8 cellular contexts compared by ENCODE assay signal in genomic region chr4:17511950-17512795, GRCh38.
A peak's percentile ranks its signal among the peaks of the same experiment; 100 is the strongest.
DNase-seq lines count a peak whose midpoint lies in the region; ATAC-seq lines count a peak whose summit lies in the region.

TSS of gene QDPR (minus strand) at chr4:17512090. CDS start at chr4:17512054, 36 bp downstream.

- DNase-seq in C1 segment of cervical spinal cord (lab: John Stamatoyannopoulos, UW) (peak; percentile 14 to 92 (median 80)), NOMO-1 treated with DMSO at 0.1 percent for 48 hours (lab: John Stamatoyannopoulos, UW; ENCODE audit: unreplicated experiment) (peak; percentile 77), epidermal melanocyte (ENCODE audit: insufficient read length, low spot score) (peak; percentile 80), middle frontal gyrus (ENCODE audit: extremely low spot score, low spot score) (peak; percentile 73)
- peak; percentile 78 for DNase-seq in activated CD8-positive, alpha-beta memory T cell treated with anti-CD3 and anti-CD28 coated beads, Interleukin-2, amount 50 U/mL, for 4 hours
- peak; percentile 76 to 78 for DNase-seq in stimulated activated CD8-positive, alpha-beta memory T cell treated with anti-CD3 and anti-CD28 coated beads, Interleukin-2, amount 100 ng/mL, for 48 hours (ENCODE audit: low read depth in 2 of 2)

- ATAC-seq in GM19035 (IDR thresholded peaks at IDR 0.05; ENCODE audit: unreplicated experiment) = peak; percentile 95
- peak; percentile 94 for ATAC-seq in HG03280 (IDR thresholded peaks at IDR 0.05; ENCODE audit: unreplicated experiment)

Comparison
In these comparisons a context has a peak if more than half of its experiments do, and no peak if none do; other contexts are left out.
1. Peak in every context shown above with its lines: DNase-seq and ATAC-seq.